ENCODE assay signal across 1 cellular context in genomic region chr12:95919110-95919509, GRCh38.
TF ChIP-seq lines count a peak whose summit lies in the region.

No MANE protein-coding gene starts in this region.

TF ChIP-seq in GM23338, 12 proteins besides CTCF, POLR2A, EP300 and RAD21 (continued from another document):
- TF ChIP-seq, protein P1, sequence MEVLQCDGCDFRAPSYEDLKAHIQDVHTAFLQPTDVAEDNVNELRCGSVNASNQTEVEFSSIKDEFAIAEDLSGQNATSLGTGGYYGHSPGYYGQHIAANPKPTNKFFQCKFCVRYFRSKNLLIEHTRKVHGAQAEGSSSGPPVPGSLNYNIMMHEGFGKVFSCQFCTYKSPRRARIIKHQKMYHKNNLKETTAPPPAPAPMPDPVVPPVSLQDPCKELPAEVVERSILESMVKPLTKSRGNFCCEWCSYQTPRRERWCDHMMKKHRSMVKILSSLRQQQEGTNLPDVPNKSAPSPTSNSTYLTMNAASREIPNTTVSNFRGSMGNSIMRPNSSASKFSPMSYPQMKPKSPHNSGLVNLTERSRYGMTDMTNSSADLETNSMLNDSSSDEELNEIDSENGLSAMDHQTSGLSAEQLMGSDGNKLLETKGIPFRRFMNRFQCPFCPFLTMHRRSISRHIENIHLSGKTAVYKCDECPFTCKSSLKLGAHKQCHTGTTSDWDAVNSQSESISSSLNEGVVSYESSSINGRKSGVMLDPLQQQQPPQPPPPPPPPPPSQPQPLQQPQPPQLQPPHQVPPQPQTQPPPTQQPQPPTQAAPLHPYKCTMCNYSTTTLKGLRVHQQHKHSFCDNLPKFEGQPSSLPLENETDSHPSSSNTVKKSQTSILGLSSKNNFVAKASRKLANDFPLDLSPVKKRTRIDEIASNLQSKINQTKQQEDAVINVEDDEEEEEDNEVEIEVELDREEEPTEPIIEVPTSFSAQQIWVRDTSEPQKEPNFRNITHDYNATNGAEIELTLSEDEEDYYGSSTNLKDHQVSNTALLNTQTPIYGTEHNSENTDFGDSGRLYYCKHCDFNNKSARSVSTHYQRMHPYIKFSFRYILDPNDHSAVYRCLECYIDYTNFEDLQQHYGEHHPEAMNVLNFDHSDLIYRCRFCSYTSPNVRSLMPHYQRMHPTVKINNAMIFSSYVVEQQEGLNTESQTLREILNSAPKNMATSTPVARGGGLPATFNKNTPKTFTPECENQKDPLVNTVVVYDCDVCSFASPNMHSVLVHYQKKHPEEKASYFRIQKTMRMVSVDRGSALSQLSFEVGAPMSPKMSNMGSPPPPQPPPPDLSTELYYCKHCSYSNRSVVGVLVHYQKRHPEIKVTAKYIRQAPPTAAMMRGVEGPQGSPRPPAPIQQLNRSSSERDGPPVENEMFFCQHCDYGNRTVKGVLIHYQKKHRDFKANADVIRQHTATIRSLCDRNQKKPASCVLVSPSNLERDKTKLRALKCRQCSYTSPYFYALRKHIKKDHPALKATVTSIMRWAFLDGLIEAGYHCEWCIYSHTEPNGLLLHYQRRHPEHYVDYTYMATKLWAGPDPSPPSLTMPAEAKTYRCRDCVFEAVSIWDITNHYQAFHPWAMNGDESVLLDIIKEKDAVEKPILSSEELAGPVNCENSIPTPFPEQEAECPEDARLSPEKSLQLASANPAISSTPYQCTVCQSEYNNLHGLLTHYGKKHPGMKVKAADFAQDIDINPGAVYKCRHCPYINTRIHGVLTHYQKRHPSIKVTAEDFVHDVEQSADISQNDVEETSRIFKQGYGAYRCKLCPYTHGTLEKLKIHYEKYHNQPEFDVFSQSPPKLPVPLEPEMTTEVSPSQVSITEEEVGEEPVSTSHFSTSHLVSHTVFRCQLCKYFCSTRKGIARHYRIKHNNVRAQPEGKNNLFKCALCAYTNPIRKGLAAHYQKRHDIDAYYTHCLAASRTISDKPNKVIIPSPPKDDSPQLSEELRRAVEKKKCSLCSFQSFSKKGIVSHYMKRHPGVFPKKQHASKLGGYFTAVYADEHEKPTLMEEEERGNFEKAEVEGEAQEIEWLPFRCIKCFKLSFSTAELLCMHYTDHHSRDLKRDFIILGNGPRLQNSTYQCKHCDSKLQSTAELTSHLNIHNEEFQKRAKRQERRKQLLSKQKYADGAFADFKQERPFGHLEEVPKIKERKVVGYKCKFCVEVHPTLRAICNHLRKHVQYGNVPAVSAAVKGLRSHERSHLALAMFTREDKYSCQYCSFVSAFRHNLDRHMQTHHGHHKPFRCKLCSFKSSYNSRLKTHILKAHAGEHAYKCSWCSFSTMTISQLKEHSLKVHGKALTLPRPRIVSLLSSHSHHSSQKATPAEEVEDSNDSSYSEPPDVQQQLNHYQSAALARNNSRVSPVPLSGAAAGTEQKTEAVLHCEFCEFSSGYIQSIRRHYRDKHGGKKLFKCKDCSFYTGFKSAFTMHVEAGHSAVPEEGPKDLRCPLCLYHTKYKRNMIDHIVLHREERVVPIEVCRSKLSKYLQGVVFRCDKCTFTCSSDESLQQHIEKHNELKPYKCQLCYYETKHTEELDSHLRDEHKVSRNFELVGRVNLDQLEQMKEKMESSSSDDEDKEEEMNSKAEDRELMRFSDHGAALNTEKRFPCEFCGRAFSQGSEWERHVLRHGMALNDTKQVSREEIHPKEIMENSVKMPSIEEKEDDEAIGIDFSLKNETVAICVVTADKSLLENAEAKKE (CRISPR knock-in tag; IDR thresholded peaks at IDR 0.05) = no peak
- TF ChIP-seq STAT1 (IDR thresholded peaks at IDR 0.05; ENCODE audit: unreplicated experiment) (no peak), EZH2 (IDR thresholded peaks at IDR 0.05; ENCODE audit: low read depth, unreplicated experiment) (no peak), JUNB (IDR thresholded peaks at IDR 0.05; ENCODE audit: unreplicated experiment) (no peak), CREB1 (CRISPR knock-in tag; IDR thresholded peaks at IDR 0.05; ENCODE audit: low read depth) (no peak), EZH2phosphoT487 (IDR thresholded peaks at IDR 0.05; ENCODE audit: unreplicated experiment) (no peak), NANOG (IDR thresholded peaks at IDR 0.05; ENCODE audit: borderline replicate concordance) (no peak)
- TF ChIP-seq, protein P2, sequence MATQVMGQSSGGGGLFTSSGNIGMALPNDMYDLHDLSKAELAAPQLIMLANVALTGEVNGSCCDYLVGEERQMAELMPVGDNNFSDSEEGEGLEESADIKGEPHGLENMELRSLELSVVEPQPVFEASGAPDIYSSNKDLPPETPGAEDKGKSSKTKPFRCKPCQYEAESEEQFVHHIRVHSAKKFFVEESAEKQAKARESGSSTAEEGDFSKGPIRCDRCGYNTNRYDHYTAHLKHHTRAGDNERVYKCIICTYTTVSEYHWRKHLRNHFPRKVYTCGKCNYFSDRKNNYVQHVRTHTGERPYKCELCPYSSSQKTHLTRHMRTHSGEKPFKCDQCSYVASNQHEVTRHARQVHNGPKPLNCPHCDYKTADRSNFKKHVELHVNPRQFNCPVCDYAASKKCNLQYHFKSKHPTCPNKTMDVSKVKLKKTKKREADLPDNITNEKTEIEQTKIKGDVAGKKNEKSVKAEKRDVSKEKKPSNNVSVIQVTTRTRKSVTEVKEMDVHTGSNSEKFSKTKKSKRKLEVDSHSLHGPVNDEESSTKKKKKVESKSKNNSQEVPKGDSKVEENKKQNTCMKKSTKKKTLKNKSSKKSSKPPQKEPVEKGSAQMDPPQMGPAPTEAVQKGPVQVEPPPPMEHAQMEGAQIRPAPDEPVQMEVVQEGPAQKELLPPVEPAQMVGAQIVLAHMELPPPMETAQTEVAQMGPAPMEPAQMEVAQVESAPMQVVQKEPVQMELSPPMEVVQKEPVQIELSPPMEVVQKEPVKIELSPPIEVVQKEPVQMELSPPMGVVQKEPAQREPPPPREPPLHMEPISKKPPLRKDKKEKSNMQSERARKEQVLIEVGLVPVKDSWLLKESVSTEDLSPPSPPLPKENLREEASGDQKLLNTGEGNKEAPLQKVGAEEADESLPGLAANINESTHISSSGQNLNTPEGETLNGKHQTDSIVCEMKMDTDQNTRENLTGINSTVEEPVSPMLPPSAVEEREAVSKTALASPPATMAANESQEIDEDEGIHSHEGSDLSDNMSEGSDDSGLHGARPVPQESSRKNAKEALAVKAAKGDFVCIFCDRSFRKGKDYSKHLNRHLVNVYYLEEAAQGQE (IDR thresholded peaks at IDR 0.05; ENCODE audit: unreplicated experiment) = no peak
TF ChIP-seq in GM23338: peak in this region for 0.
